8 cellular contexts compared by ENCODE assay signal in genomic region chr4:183905593-183906485, GRCh38. TPM values are rescaled to one million over a fixed set of nuclear protein-coding genes. Genes with fewer than 3 reads are reported as not detected.
DNase-seq lines count a peak whose midpoint lies in the region; ATAC-seq lines count a peak whose summit lies in the region.

No MANE protein-coding gene starts in this region.

- H3K36me3 ChIP-seq in SJSA1, result no peaks in the 10 kb centered on the region
- H3K36me3 ChIP-seq in mesendoderm (ENCODE audit: control insufficient read depth, insufficient read depth, low read length), result no peaks in the 10 kb centered on the region
- no peaks in the 10 kb centered on the region for H3K36me3 ChIP-seq in thymus (ENCODE audit: control insufficient read depth, insufficient read depth)

- H3K27me3 Mint-ChIP-seq in activated T-cell treated with anti-CD3 and anti-CD28 coated beads, Interleukin-2, amount 50 U/mL, for 4 hours (ENCODE audit: low read depth), result peaks cover 73% of the 10 kb centered on the region

- peaks cover 14% of the 10 kb centered on the region for H3K4me1 ChIP-seq in SJSA1 (replicated peaks)
- no peaks in the 10 kb centered on the region for H3K4me1 ChIP-seq in mesendoderm (ENCODE audit: control insufficient read depth, low read depth, low read length)
- peaks cover 2% of the 10 kb centered on the region for H3K4me1 ChIP-seq in thymus (ENCODE audit: control insufficient read depth, insufficient read depth, low read length)

- no peak for DNase-seq in activated T-cell treated with anti-CD3 and anti-CD28 coated beads, Interleukin-2, amount 50 U/mL, for 4 hours
- DNase-seq in activated T-cell treated with anti-CD3 and anti-CD28 coated beads, Interleukin-2, amount 50 U/mL, for 1 hour, result no peak
- peak in 1 of 2 experiments; percentile 4 for DNase-seq in SJSA1 (ENCODE audit: low read depth in 1 of 2, low spot score in 2 of 2)
- DNase-seq in epidermal melanocyte (ENCODE audit: insufficient read length, low spot score), result peak; percentile 40
- peak; percentile 89 for DNase-seq in mesendoderm

- H3K4me3 ChIP-seq in SJSA1 (peak overlapping the region; percentile 24), mesendoderm (ENCODE audit: low read length) (peak overlapping the region; percentile 57), thymus (ENCODE audit: low read length) (peak overlapping the region; percentile 40)

- no peaks in the 10 kb centered on the region for H3K9me3 ChIP-seq in SJSA1 (replicated peaks)
- H3K9me3 ChIP-seq in thymus (ENCODE audit: control insufficient read depth), result no peaks in the 10 kb centered on the region

- peak overlapping the region; percentile 84 for H3K4me2 ChIP-seq in mesendoderm (ENCODE audit: low read length)

- peak overlapping the region; percentile 82 for H3K9ac ChIP-seq in mesendoderm (ENCODE audit: low read length)

- peak overlapping the region; percentile 53 for H3K18ac ChIP-seq in mesendoderm (ENCODE audit: low read length)

- WGBS in mesendoderm (ENCODE audit: extremely low coverage, insufficient coverage, low lambda C conversion rate), result no CpG with 5 or more reads among the region's 93 CpGs
- WGBS in thymus, result under 1% methylated on average over 93 of the region's 93 CpGs

- peaks cover 2% of the 10 kb centered on the region for H3K79me1 ChIP-seq in mesendoderm (ENCODE audit: low read length)

- peak overlapping the region; percentile 91 for H3K23ac ChIP-seq in mesendoderm (ENCODE audit: low read length)

- H3K4me1 Mint-ChIP-seq in activated T-cell treated with anti-CD3 and anti-CD28 coated beads, Interleukin-2, amount 50 U/mL, for 4 hours (ENCODE audit: low read depth), result peaks cover 3% of the 10 kb centered on the region

- no peak overlapping the region for H4K8ac ChIP-seq in mesendoderm (ENCODE audit: low read depth, low read length)

- no peak overlapping the region for H4K5ac ChIP-seq in mesendoderm (ENCODE audit: low read length)

- H3K27ac ChIP-seq in SJSA1 (no peak overlapping the region), mesendoderm (ENCODE audit: low read depth, low read length) (peak overlapping the region; percentile 82), thymus (ENCODE audit: low read depth) (no peak overlapping the region)

- ATAC-seq in activated T-cell treated with anti-CD3 and anti-CD28 coated beads, Interleukin-2, amount 50 U/mL, for 4 hours, result peak; percentile 42 to 47
- ATAC-seq in GM19351 (IDR thresholded peaks at IDR 0.05; ENCODE audit: unreplicated experiment), result no peak
- ATAC-seq in GM21576 (IDR thresholded peaks at IDR 0.05; ENCODE audit: unreplicated experiment), result no peak

- no peak overlapping the region for H3K4me3 Mint-ChIP-seq in activated T-cell treated with anti-CD3 and anti-CD28 coated beads, Interleukin-2, amount 50 U/mL, for 4 hours

- H3K79me2 ChIP-seq in mesendoderm (ENCODE audit: control insufficient read depth, insufficient read depth, low read length), result peaks cover 27% of the 10 kb centered on the region

- no peak overlapping the region for H2BK15ac ChIP-seq in mesendoderm (replicated peaks; ENCODE audit: low read depth)

- H3K36me3 Mint-ChIP-seq in activated T-cell treated with anti-CD3 and anti-CD28 coated beads, Interleukin-2, amount 50 U/mL, for 4 hours (ENCODE audit: insufficient read depth), result no peaks in the 10 kb centered on the region

- peak overlapping the region; percentile 97 for H3K56ac ChIP-seq in mesendoderm (ENCODE audit: low read length)

- no peak overlapping the region for H2AK5ac ChIP-seq in mesendoderm (ENCODE audit: low read length)

- no peak overlapping the region for H3K4ac ChIP-seq in mesendoderm (ENCODE audit: low read depth, low read length)

- no peak overlapping the region for H2BK120ac ChIP-seq in mesendoderm (ENCODE audit: low read depth, low read length)

- H2BK5ac ChIP-seq in mesendoderm (ENCODE audit: low read length), result peak overlapping the region; percentile 22

- peaks cover 55% of the 10 kb centered on the region for H3K27me3 ChIP-seq in SJSA1 (replicated peaks)
- no peaks in the 10 kb centered on the region for H3K27me3 ChIP-seq in mesendoderm (ENCODE audit: insufficient read depth, low read length, poor library complexity)
- peaks cover 31% of the 10 kb centered on the region for H3K27me3 ChIP-seq in thymus (ENCODE audit: control insufficient read depth, insufficient read depth)

- H3K9me3 Mint-ChIP-seq in activated T-cell treated with anti-CD3 and anti-CD28 coated beads, Interleukin-2, amount 50 U/mL, for 4 hours, result no peaks in the 10 kb centered on the region

RNA-seq across cellular contexts. Expression of gene STOX2, which starts 0.7 kb away (rescaled TPM):
- total RNA-seq in activated T-cell treated with anti-CD3 and anti-CD28 coated beads, Interleukin-2, amount 50 U/mL, for 4 hours, result not detected
- total RNA-seq in SJSA1 (2014; rRNA removed; shearing (Covaris generic)), result 0.55 TPM in 1 of 2 replicates, not detected in the other
- polyA plus RNA-seq in mesendoderm (2013, experiment 1 of 2), result 28.6 TPM
- 28.3 TPM for polyA plus RNA-seq in mesendoderm (2013, experiment 2 of 2)
- 1.3 TPM for polyA plus RNA-seq in thymus

Comparison
In these comparisons a context has a peak if more than half of its experiments do, and no peak if none do; other contexts are left out.
1. ATAC-seq: peak in activated T-cell treated with anti-CD3 and anti-CD28 coated beads, Interleukin-2, amount 50 U/mL, for 4 hours (2 of 2); none in GM19351 (single experiment) and GM21576 (single experiment).
2. DNase-seq: peak in epidermal melanocyte (single experiment) and mesendoderm (single experiment); none in activated T-cell treated with anti-CD3 and anti-CD28 coated beads, Interleukin-2, amount 50 U/mL, for 4 hours (single experiment) and activated T-cell treated with anti-CD3 and anti-CD28 coated beads, Interleukin-2, amount 50 U/mL, for 1 hour (single experiment).
3. Peak in every context shown above with its lines, with median percentiles within 50 percentile points of each other: H3K4me3 ChIP-seq.